18 cellular contexts compared by ENCODE assay signal in genomic region chr17:72343911-72344310, GRCh38.
"Had no signal": no experiment of that assay in that cellular context is flagged by ENCODE, and none has a peak within 500 bp of the region (broad histone marks: within the 10 kb centered on the region; RNA-seq: fewer than 3 reads in every experiment).

No MANE protein-coding gene starts in this region.

- H3K27ac Mint-ChIP-seq: activated CD4-positive, alpha-beta T cell treated with anti-CD3 and anti-CD28 coated beads, Interleukin-2, amount 10 ng/mL, durations not matched to agents 24 days and 14 days; activated CD8-positive, alpha-beta T cell treated with anti-CD3 and anti-CD28 coated beads, Interleukin-2, amount 10 ng/mL, durations not matched to agents 7 days and 5 days; activated naive CD4-positive, alpha-beta T cell treated with anti-CD3 and anti-CD28 coated beads for 36 hours; dendritic cell treated with granulocyte-macrophage colony-stimulating factor and Interleukin-4, amounts not matched to agents 40 ng/mL and 50 ng/mL, for 4 days; immature natural killer cell; naive thymus-derived CD4-positive, alpha-beta T cell; stimulated activated naive CD8-positive, alpha-beta T cell treated with anti-CD3 and anti-CD28 coated beads, Interleukin-15, amount 100 ng/mL, for 72 hours; type B pancreatic cell had no signal

- DNase-seq: activated CD4-positive, alpha-beta T cell treated with anti-CD3 and anti-CD28 coated beads, Interleukin-2, amount 10 ng/mL, durations not matched to agents 24 days and 14 days; activated CD8-positive, alpha-beta T cell treated with anti-CD3 and anti-CD28 coated beads, Interleukin-2, amount 10 ng/mL, durations not matched to agents 7 days and 5 days; activated naive CD4-positive, alpha-beta T cell treated with anti-CD3 and anti-CD28 coated beads for 36 hours; activated T-cell treated with anti-CD3 and anti-CD28 coated beads, Interleukin-2, amount 50 U/mL, for 4 hours; cerebellar nuclear complex; effector CD8-positive, alpha-beta T cell; immature natural killer cell; mesendoderm; naive thymus-derived CD4-positive, alpha-beta T cell; stimulated activated CD4-positive, alpha-beta T cell treated with anti-CD3 and anti-CD28 coated beads, Interleukin-4, amount 100 ng/mL, for 1 hour; stimulated activated naive CD8-positive, alpha-beta T cell treated with anti-CD3 and anti-CD28 coated beads, Interleukin-15, amount 100 ng/mL, for 72 hours; T1000 had no signal

- H3K4me1 ChIP-seq: psoas muscle had no signal

- H3K36me3 ChIP-seq: suprapubic skin had no signal

- H3K4me2 ChIP-seq: smooth muscle cell had no signal

- ATAC-seq: activated CD8-positive, alpha-beta T cell treated with anti-CD3 and anti-CD28 coated beads, Interleukin-2, amount 10 ng/mL, durations not matched to agents 7 days and 5 days; activated T-cell treated with anti-CD3 and anti-CD28 coated beads, Interleukin-2, amount 50 U/mL, for 4 hours; esophagus mucosa; naive thymus-derived CD4-positive, alpha-beta T cell; stimulated activated naive CD8-positive, alpha-beta T cell treated with anti-CD3 and anti-CD28 coated beads, Interleukin-15, amount 100 ng/mL, for 72 hours had no signal

- H3K27me3 Mint-ChIP-seq: activated CD4-positive, alpha-beta T cell treated with anti-CD3 and anti-CD28 coated beads, Interleukin-2, amount 10 ng/mL, durations not matched to agents 24 days and 14 days; dendritic cell treated with granulocyte-macrophage colony-stimulating factor and Interleukin-4, amounts not matched to agents 40 ng/mL and 50 ng/mL, for 4 days; type B pancreatic cell had no signal

- H3K9me3 Mint-ChIP-seq: activated CD4-positive, alpha-beta T cell treated with anti-CD3 and anti-CD28 coated beads, Interleukin-2, amount 10 ng/mL, durations not matched to agents 24 days and 14 days; dendritic cell treated with granulocyte-macrophage colony-stimulating factor and Interleukin-4, amounts not matched to agents 40 ng/mL and 50 ng/mL, for 4 days; stimulated activated naive CD8-positive, alpha-beta T cell treated with anti-CD3 and anti-CD28 coated beads, Interleukin-15, amount 100 ng/mL, for 72 hours had no signal

- H3K9me3 ChIP-seq: psoas muscle, suprapubic skin had no signal

- H3K4me3 Mint-ChIP-seq: activated CD4-positive, alpha-beta T cell treated with anti-CD3 and anti-CD28 coated beads, Interleukin-2, amount 10 ng/mL, durations not matched to agents 24 days and 14 days; activated CD8-positive, alpha-beta T cell treated with anti-CD3 and anti-CD28 coated beads, Interleukin-2, amount 10 ng/mL, durations not matched to agents 7 days and 5 days; activated naive CD4-positive, alpha-beta T cell treated with anti-CD3 and anti-CD28 coated beads for 36 hours; activated T-cell treated with anti-CD3 and anti-CD28 coated beads, Interleukin-2, amount 50 U/mL, for 4 hours; dendritic cell treated with granulocyte-macrophage colony-stimulating factor and Interleukin-4, amounts not matched to agents 40 ng/mL and 50 ng/mL, for 4 days; immature natural killer cell; naive thymus-derived CD4-positive, alpha-beta T cell; stimulated activated naive CD8-positive, alpha-beta T cell treated with anti-CD3 and anti-CD28 coated beads, Interleukin-15, amount 100 ng/mL, for 72 hours; type B pancreatic cell had no signal

- H3K36me3 Mint-ChIP-seq: immature natural killer cell; naive thymus-derived CD4-positive, alpha-beta T cell; type B pancreatic cell had no signal

- H3K27ac ChIP-seq: psoas muscle, suprapubic skin had no signal

- H3K4me1 Mint-ChIP-seq: activated CD4-positive, alpha-beta T cell treated with anti-CD3 and anti-CD28 coated beads, Interleukin-2, amount 10 ng/mL, durations not matched to agents 24 days and 14 days; immature natural killer cell; naive thymus-derived CD4-positive, alpha-beta T cell; stimulated activated naive CD8-positive, alpha-beta T cell treated with anti-CD3 and anti-CD28 coated beads, Interleukin-15, amount 100 ng/mL, for 72 hours had no signal

- H3K4me3 ChIP-seq: psoas muscle, smooth muscle cell, suprapubic skin had no signal
